In the genomic region with DNA sequence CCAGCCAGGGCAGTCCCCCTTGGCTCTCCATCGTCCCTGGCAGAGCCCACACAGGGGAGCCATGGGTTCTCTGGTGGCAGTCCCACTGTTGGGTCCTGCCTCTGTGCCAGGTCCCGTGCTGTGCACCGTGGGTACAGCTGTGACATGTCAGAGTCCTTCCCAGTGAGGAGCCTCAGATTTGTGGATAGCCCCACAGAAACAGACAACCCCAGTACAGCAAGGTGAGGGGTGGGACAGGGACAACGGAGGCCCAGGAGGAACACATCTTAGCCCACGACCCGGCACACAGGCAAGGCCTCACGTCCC, we compare ENCODE assay signal across 15 cellular contexts. TPM values are rescaled to one million over a fixed set of nuclear protein-coding genes. Genes with fewer than 3 reads are reported as not detected.
"Had no signal": no experiment of that assay in that cellular context is flagged by ENCODE, and none has a peak within 500 bp of the region (broad histone marks: within the 10 kb centered on the region; RNA-seq: fewer than 3 reads in every experiment).

No MANE protein-coding gene starts in this region.

- H3K9me3 Mint-ChIP-seq: activated CD8-positive, alpha-beta T cell treated with anti-CD3 and anti-CD28 coated beads for 36 hours; activated naive CD8-positive, alpha-beta T cell treated with anti-CD3 and anti-CD28 coated beads, Interleukin-2, amount 50 U/mL, for 24 hours; activated T-helper 1 cell treated with anti-CD3 and anti-CD28 coated beads, Interleukin-12 subunit alpha, Interleukin-12 subunit beta, Interleukin-2, Interleukin-4 antibody, amounts not matched to agents 30 ng/mL and 10 ng/mL and 1 ng/mL, durations not matched to agents 14 hours and 24 hours and 36 hours; natural killer cell; T-cell; type B pancreatic cell had no signal

- ATAC-seq: activated CD4-positive, alpha-beta T cell treated with anti-CD3 and anti-CD28 coated beads for 36 hours; activated CD8-positive, alpha-beta T cell treated with anti-CD3 and anti-CD28 coated beads for 36 hours; activated naive CD8-positive, alpha-beta T cell treated with anti-CD3 and anti-CD28 coated beads, Interleukin-2, amount 50 U/mL, for 24 hours; natural killer cell; T-cell had no signal

- H3K27ac Mint-ChIP-seq: activated CD4-positive, alpha-beta T cell treated with anti-CD3 and anti-CD28 coated beads for 36 hours; activated CD8-positive, alpha-beta T cell treated with anti-CD3 and anti-CD28 coated beads for 36 hours; activated naive CD8-positive, alpha-beta T cell treated with anti-CD3 and anti-CD28 coated beads, Interleukin-2, amount 50 U/mL, for 24 hours; activated T-helper 1 cell treated with anti-CD3 and anti-CD28 coated beads, Interleukin-12 subunit alpha, Interleukin-12 subunit beta, Interleukin-2, Interleukin-4 antibody, amounts not matched to agents 30 ng/mL and 10 ng/mL and 1 ng/mL, durations not matched to agents 14 hours and 24 hours and 36 hours; natural killer cell; progenitor cell of endocrine pancreas had no signal

- H3K4me1 Mint-ChIP-seq: activated CD4-positive, alpha-beta T cell treated with anti-CD3 and anti-CD28 coated beads for 36 hours had no signal

- H3K36me3 Mint-ChIP-seq: natural killer cell had no signal

- H3K27me3 Mint-ChIP-seq: activated CD4-positive, alpha-beta T cell treated with anti-CD3 and anti-CD28 coated beads for 36 hours; activated CD8-positive, alpha-beta T cell treated with anti-CD3 and anti-CD28 coated beads for 36 hours; activated naive CD8-positive, alpha-beta T cell treated with anti-CD3 and anti-CD28 coated beads, Interleukin-2, amount 50 U/mL, for 24 hours; progenitor cell of endocrine pancreas; T-cell; type B pancreatic cell had no signal

- H3K27ac ChIP-seq: SJSA1, VCaP had no signal

- H3K4me3 Mint-ChIP-seq: activated CD4-positive, alpha-beta T cell treated with anti-CD3 and anti-CD28 coated beads for 36 hours; activated CD8-positive, alpha-beta T cell treated with anti-CD3 and anti-CD28 coated beads for 36 hours; activated naive CD8-positive, alpha-beta T cell treated with anti-CD3 and anti-CD28 coated beads, Interleukin-2, amount 50 U/mL, for 24 hours; activated T-helper 1 cell treated with anti-CD3 and anti-CD28 coated beads, Interleukin-12 subunit alpha, Interleukin-12 subunit beta, Interleukin-2, Interleukin-4 antibody, amounts not matched to agents 30 ng/mL and 10 ng/mL and 1 ng/mL, durations not matched to agents 14 hours and 24 hours and 36 hours; natural killer cell; T-cell; type B pancreatic cell had no signal

- DNase-seq: activated CD4-positive, alpha-beta T cell treated with anti-CD3 and anti-CD28 coated beads for 36 hours; activated CD8-positive, alpha-beta memory T cell treated with anti-CD3 and anti-CD28 coated beads, Interleukin-2, amount 50 U/mL, for 4 hours; activated CD8-positive, alpha-beta T cell treated with anti-CD3 and anti-CD28 coated beads for 36 hours; activated naive CD4-positive, alpha-beta T cell treated with Interleukin-2 at 50 U/mL for 16 hours; activated naive CD8-positive, alpha-beta T cell treated with anti-CD3 and anti-CD28 coated beads, Interleukin-2, amount 50 U/mL, for 24 hours; effector CD8-positive, alpha-beta T cell; natural killer cell; stimulated activated CD4-positive, alpha-beta T cell treated with anti-CD3 and anti-CD28 coated beads, Interleukin-15, amount 100 ng/mL, for 24 hours; stimulated activated CD4-positive, alpha-beta T cell treated with anti-CD3 and anti-CD28 coated beads, Interleukin-4, amount 100 ng/mL, for 4 hours; T-cell had no signal

RNA-seq across cellular contexts. Expression of a gene that starts 29.4 kb away (rescaled TPM):
- total RNA-seq: activated CD4-positive, alpha-beta T cell treated with anti-CD3 and anti-CD28 coated beads for 36 hours; activated CD8-positive, alpha-beta T cell treated with anti-CD3 and anti-CD28 coated beads for 36 hours; activated T-helper 1 cell treated with anti-CD3 and anti-CD28 coated beads, Interleukin-12 subunit alpha, Interleukin-12 subunit beta, Interleukin-2, Interleukin-4 antibody, amounts not matched to agents 30 ng/mL and 10 ng/mL and 1 ng/mL, durations not matched to agents 14 hours and 24 hours and 36 hours; natural killer cell; SJSA1 had no signal
